Comparison of ENCODE assay signal across 12 cellular contexts in the genomic region with DNA sequence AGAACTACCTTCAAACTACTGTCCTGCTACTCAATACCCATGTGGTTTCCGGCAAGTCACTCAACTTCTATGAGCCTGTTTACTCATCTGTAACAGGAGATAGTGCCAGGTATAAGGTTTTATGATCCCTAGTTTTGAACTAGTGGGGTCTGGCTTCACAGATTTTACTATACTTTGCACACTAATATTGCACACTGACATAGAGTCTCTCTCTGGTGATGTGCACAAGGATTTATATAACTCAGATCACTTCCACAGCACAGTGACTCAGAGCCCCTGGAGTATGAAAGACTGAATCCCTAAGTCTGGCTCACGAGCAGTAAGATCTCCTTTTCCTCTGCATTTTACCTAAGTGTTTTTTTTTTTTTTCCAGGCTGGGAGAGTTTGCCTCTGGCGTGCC.
DNase-seq lines count a peak whose midpoint lies in the region; ATAC-seq and TF ChIP-seq lines count a peak whose summit lies in the region.
"Had no signal": no experiment of that assay in that cellular context is flagged by ENCODE, and none has a peak within 500 bp of the region (broad histone marks: within the 10 kb centered on the region; RNA-seq: fewer than 3 reads in every experiment).

No MANE protein-coding gene starts in this region.

- H3K36me3 Mint-ChIP-seq in T-helper 17 cell (ENCODE audit: low read depth) = peaks cover 2% of the 10 kb centered on the region

- intact Hi-C loops in sciatic nerve (cut with DNase I) = no loop called here

- H3K9me3 ChIP-seq in T-helper 17 cell (ENCODE audit: control insufficient read depth, low read length, poor library complexity, severe bottlenecking) = no peaks in the 10 kb centered on the region
- H3K9me3 ChIP-seq: body of pancreas had no signal

- peak overlapping the region; percentile 98 for H3K27ac ChIP-seq in epithelial cell of prostate
- H3K27ac ChIP-seq: body of pancreas had no signal

- DNase-seq in EL (peak; percentile 55), RPMI7951 (ENCODE audit: low read depth) (peak; percentile 52), epithelial cell of prostate (ENCODE audit: low read depth, low spot score) (no peak), omental fat pad (ENCODE audit: low spot score) (no peak), Kasumi-1 (lab: John Stamatoyannopoulos, UW) (no peak), sciatic nerve (ENCODE audit: low spot score) (no peak), T-helper 17 cell (no peak)
- DNase-seq: body of pancreas; immature natural killer cell; stimulated activated naive CD8-positive, alpha-beta T cell treated with anti-CD3 and anti-CD28 coated beads, Interleukin-15, amount 100 ng/mL, for 72 hours had no signal

- peak; percentile 79 for ATAC-seq in omental fat pad (ENCODE audit: low FRiP score)
- ATAC-seq in sciatic nerve = no peak
- no peak for ATAC-seq in HG02571 (IDR thresholded peaks at IDR 0.05; ENCODE audit: unreplicated experiment)
- no peak for ATAC-seq in T-helper 17 cell
- ATAC-seq: body of pancreas; stimulated activated naive CD8-positive, alpha-beta T cell treated with anti-CD3 and anti-CD28 coated beads, Interleukin-15, amount 100 ng/mL, for 72 hours had no signal

- no peak overlapping the region for H3K27ac Mint-ChIP-seq in T-helper 17 cell
- H3K27ac Mint-ChIP-seq: activated T-helper 1 cell treated with anti-CD3 and anti-CD28 coated beads, Interleukin-12 subunit alpha, Interleukin-12 subunit beta, Interleukin-2, Interleukin-4 antibody, amounts not matched to agents 30 ng/mL and 10 ng/mL and 1 ng/mL, durations not matched to agents 14 hours and 24 hours and 36 hours; immature natural killer cell had no signal

- H3K27me3 Mint-ChIP-seq in T-helper 17 cell = peaks cover 8% of the 10 kb centered on the region
- H3K27me3 Mint-ChIP-seq: stimulated activated naive CD8-positive, alpha-beta T cell treated with anti-CD3 and anti-CD28 coated beads, Interleukin-15, amount 100 ng/mL, for 72 hours had no signal

- no peak for TF ChIP-seq CTCF in omental fat pad (IDR thresholded peaks at IDR 0.05)

- H3K4me1 Mint-ChIP-seq in T-helper 17 cell = peaks cover 3% of the 10 kb centered on the region

- no peak overlapping the region for H3K4me3 Mint-ChIP-seq in T-helper 17 cell
- H3K4me3 Mint-ChIP-seq: activated T-helper 1 cell treated with anti-CD3 and anti-CD28 coated beads, Interleukin-12 subunit alpha, Interleukin-12 subunit beta, Interleukin-2, Interleukin-4 antibody, amounts not matched to agents 30 ng/mL and 10 ng/mL and 1 ng/mL, durations not matched to agents 14 hours and 24 hours and 36 hours; immature natural killer cell; stimulated activated naive CD8-positive, alpha-beta T cell treated with anti-CD3 and anti-CD28 coated beads, Interleukin-15, amount 100 ng/mL, for 72 hours had no signal

Comparison
In these comparisons a context has a peak if more than half of its experiments do, and no peak if none do; other contexts are left out.
1. DNase-seq: peak in EL (single experiment) and RPMI7951 (single experiment); none in epithelial cell of prostate (single experiment), omental fat pad (single experiment), Kasumi-1 (0 of 2), sciatic nerve (single experiment) and T-helper 17 cell (0 of 3).